In the genomic region with DNA sequence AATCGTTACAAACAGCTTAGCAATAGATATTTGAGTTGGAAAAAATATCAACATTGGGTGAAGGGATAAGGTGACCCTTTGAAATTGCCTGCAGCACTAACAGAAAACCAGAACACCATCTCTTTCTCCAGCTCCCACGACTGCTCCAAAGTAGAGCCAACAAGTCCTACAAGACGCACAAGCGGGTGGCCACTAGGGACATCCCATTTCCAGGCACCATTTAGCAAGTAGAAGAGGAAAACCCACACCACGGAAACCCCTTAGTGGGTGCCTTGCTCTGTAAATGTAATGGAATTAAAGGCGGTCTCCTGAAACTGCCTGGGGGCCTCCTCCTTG, we compare ENCODE assay signal across 1 cellular context.
TF ChIP-seq lines count a peak whose summit lies in the region.

No MANE protein-coding gene starts in this region.

TF ChIP-seq in H1, 55 proteins besides CTCF, POLR2A, EP300 and RAD21:
- TF ChIP-seq NRF1 (IDR thresholded peaks at IDR 0.05; ENCODE audit: low read depth, low read length) = no peak
- peak; percentile 64 for TF ChIP-seq EZH2 (IDR thresholded peaks at IDR 0.05; ENCODE audit: low read depth, low read length, severe bottlenecking)
- TF ChIP-seq PHF8 (conservative IDR thresholded peaks at IDR 0.05; ENCODE audit: low read depth, low read length) = no peak
